In the genomic region with DNA sequence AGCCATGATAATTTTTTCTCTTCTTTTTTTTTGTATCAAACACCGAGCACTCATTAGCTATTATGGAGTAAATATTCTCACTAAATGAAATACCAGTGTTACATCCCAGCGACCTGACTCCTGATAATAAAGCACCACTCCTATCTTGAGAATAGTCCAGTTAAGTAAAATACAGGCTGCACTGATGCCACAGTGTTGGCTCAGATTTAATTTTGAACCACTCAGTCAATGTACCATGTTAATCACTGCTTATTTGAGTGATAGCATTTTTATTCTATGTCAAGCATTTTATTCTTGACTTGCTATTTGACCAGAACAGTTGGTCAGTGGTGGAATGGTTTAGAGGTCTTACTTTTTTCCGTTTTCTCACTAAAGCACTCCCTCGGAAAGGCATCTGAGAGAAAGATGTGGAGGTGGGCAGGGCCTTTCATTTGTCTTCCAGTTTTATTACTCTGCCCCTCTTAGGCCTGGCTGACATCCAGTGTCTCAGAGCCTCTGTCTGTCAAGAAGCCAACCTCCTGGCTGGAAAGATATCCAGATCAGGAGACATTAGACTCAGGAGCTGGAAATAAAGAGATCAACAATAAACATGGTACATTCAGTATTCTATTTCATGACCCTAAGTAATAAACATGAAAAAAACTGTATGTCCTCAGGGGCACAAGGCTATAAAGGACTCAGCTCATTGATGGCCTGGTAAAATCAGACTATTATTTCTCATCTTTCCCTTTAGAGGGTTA, we compare ENCODE assay signal across 24 cellular contexts.
DNase-seq lines count a peak whose midpoint lies in the region; ATAC-seq, FAIRE-seq and TF ChIP-seq lines count a peak whose summit lies in the region.
"Had no signal": no experiment of that assay in that cellular context is flagged by ENCODE, and none has a peak within 500 bp of the region (broad histone marks: within the 10 kb centered on the region; RNA-seq: fewer than 3 reads in every experiment).

No MANE protein-coding gene starts in this region.

- H3K4me2 ChIP-seq in HepG2 (ENCODE audit: low read depth, low read length), result peak overlapping the region; percentile 31; the same call in 1 of the 2 replicates
- H3K4me2 ChIP-seq: KMS-11 had no signal

- no peak overlapping the region for H2AFZ ChIP-seq in HepG2 (ENCODE audit: low read length)

- TF ChIP-seq POLR2A in HepG2 (IDR thresholded peaks at IDR 0.05; ENCODE audit: insufficient read depth in 1 of 2, low read depth in 2 of 2, low read length in 2 of 2) (no peak), right lobe of liver (IDR thresholded peaks at IDR 0.05) (no peak)

- H3K27me3 ChIP-seq in HepG2 (ENCODE audit: control insufficient read depth in 1 of 2, insufficient read depth in 2 of 2, low read length in 2 of 2) (no peaks in the 10 kb centered on the region), right lobe of liver (no peaks in the 10 kb centered on the region), aorta (ENCODE audit: control insufficient read depth in 1 of 2, insufficient read depth in 2 of 2, low read length in 1 of 2) (no peaks in the 10 kb centered on the region)

- TF ChIP-seq EP300 in HepG2 (IDR thresholded peaks at IDR 0.05; ENCODE audit: low read depth in 2 of 2, low read length in 2 of 2), result no peak
- TF ChIP-seq EP300 in HepG2 (CRISPR knock-in tag; IDR thresholded peaks at IDR 0.05; ENCODE audit: borderline replicate concordance), result no peak

- no peak overlapping the region for H3K9ac ChIP-seq in HepG2 (ENCODE audit: insufficient read depth, low read depth, low read length)
- H3K9ac ChIP-seq: KMS-11 had no signal

- TF ChIP-seq CTCF in HepG2 (CRISPR knock-in tag; IDR thresholded peaks at IDR 0.05) (no peak), right lobe of liver (IDR thresholded peaks at IDR 0.05) (no peak)

- no peak for TF ChIP-seq RAD21 in HepG2 (CRISPR knock-in tag; IDR thresholded peaks at IDR 0.05)

- H3K4me1 ChIP-seq in HepG2 (ENCODE audit: insufficient read depth, low read length) (peaks cover 52% of the 10 kb centered on the region), right lobe of liver (peaks cover 0 to 23% (median 6%) of the 10 kb centered on the region in 4 donors), aorta (ENCODE audit: control insufficient read depth in 1 of 2, insufficient read depth in 2 of 2, low read length in 2 of 2) (no peaks in the 10 kb centered on the region)

- no peaks in the 10 kb centered on the region for H3K79me2 ChIP-seq in HepG2 (ENCODE audit: insufficient read depth, low read length)

- H3K9me3 ChIP-seq in HepG2 (ENCODE audit: low read length) (no peaks in the 10 kb centered on the region), right lobe of liver (no peaks in the 10 kb centered on the region), aorta (ENCODE audit: control insufficient read depth, low read length) (no peaks in the 10 kb centered on the region)

- no peak for FAIRE-seq in HepG2 (lab: Jason Lieb, UNC)
- FAIRE-seq: GM12892 had no signal

- H3K27ac ChIP-seq in HepG2 (ENCODE audit: extremely low read length, insufficient read depth, low read length) (peak overlapping the region; percentile 10), right lobe of liver (no peak overlapping the region), aorta (ENCODE audit: low read depth in 1 of 2, low read length in 2 of 2) (no peak overlapping the region)
- H3K27ac ChIP-seq: HL-60, KMS-11 had no signal

- no peak overlapping the region for H3K4me3 ChIP-seq in HepG2 (replicated peaks in 1 of 3; ENCODE audit: insufficient read depth in 1 of 3, low read depth in 2 of 3, low read length in 3 of 3)
- no peak overlapping the region for H3K4me3 ChIP-seq in right lobe of liver
- no peak overlapping the region for H3K4me3 ChIP-seq in aorta (ENCODE audit: low read length in 2 of 2)

- H4K20me1 ChIP-seq in HepG2 (ENCODE audit: insufficient read depth, low read length), result no peaks in the 10 kb centered on the region

- POLR2A ChIA-PET in HepG2 (lab: Yijun Ruan, JAX), result interaction anchor here (0.8 kb wide), 1 partner anchor 11 kb away, joined by 3 read pairs; no protein-coding TSS in a partner anchor

- CTCF ChIA-PET in HepG2 (lab: Yijun Ruan, JAX; ENCODE audit: low intra/inter-chr PET ratio, low total read pairs), result no interaction called here

- intact Hi-C loops in HepG2 (cut with micrococcal nuclease; ENCODE audit: unreplicated experiment) (loop anchor here (1.0 kb wide), 1 partner anchor 10 kb away; no protein-coding TSS in a partner anchor), right lobe of liver (cut with DNase I) (no loop called here), left ventricle myocardium superior (cut with micrococcal nuclease) (no loop called here), aorta (cut with DNase I) (no loop called here)

- BruUV-seq in HepG2 (replicated peaks; lab: Mats Ljungman, UMichigan), result no TSS peak

- in situ Hi-C loops in HepG2 (cut with HindIII; ENCODE audit: extremely low pct_ligation_motif_present, low pct_unique_long_range_greater_than_20kb), result no loop called here

- DNase-seq in HepG2 (ENCODE audit: low spot score) (no peak), right lobe of liver (no peak), NCI-H1092 treated with DMSO at 0.1 percent for 48 hours (lab: John Stamatoyannopoulos, UW) (peak; percentile 76), left ventricle myocardium superior (no peak), aorta (no peak), DMS79 treated with DMSO at 0.1 percent for 48 hours (lab: John Stamatoyannopoulos, UW) (no peak), islet precursor cell (no peak)
- DNase-seq: CD4-positive, CD25-positive, alpha-beta regulatory T cell; COR-L47; DND-41; H7; MV-4-11; NCI-H1436; NCI-H187 treated with DMSO at 0.1 percent for 48 hours; NCI-H2107; NCI-H345; NCI-H524; NCI-H82; OCI-M1; SHP77; SW 1271 had no signal

- H3K36me3 ChIP-seq in HepG2 (replicated peaks in 1 of 2; ENCODE audit: control insufficient read depth in 1 of 2, insufficient read depth in 2 of 2, low read length in 2 of 2), result no peaks in the 10 kb centered on the region
- H3K36me3 ChIP-seq in right lobe of liver, result no peaks in the 10 kb centered on the region
- H3K36me3 ChIP-seq in aorta (ENCODE audit: control insufficient read depth in 1 of 2, insufficient read depth in 2 of 2, low read length in 1 of 2), result no peaks in the 10 kb centered on the region

- ATAC-seq in HepG2 (no peak), right lobe of liver (no peak), left ventricle myocardium superior (peak; percentile 76), aorta (ENCODE audit: low FRiP score) (no peak)

- WGBS in HepG2 (ENCODE audit: low lambda C conversion rate), result 96% methylated on average over 4 of the region's 4 CpGs
- WGBS in right lobe of liver (ENCODE audit: insufficient coverage, low coverage, low lambda C conversion rate, missing lambda C conversion rate), result 77% methylated on average over 4 of the region's 4 CpGs
- WGBS in aorta, 2 donors, result 90 to 93% methylated on average over 4 of the region's 4 CpGs

TF ChIP-seq in HepG2, 621 proteins besides CTCF, POLR2A, EP300 and RAD21 (continues in another document):
- TF ChIP-seq EHMT2 (IDR thresholded peaks at IDR 0.05; ENCODE audit: borderline replicate concordance, low read depth, low read length) (no peak), ZNF782 (CRISPR knock-in tag; IDR thresholded peaks at IDR 0.05; ENCODE audit: borderline replicate concordance) (no peak), DMAP1 (CRISPR knock-in tag; IDR thresholded peaks at IDR 0.05) (no peak), ZBTB1 (CRISPR knock-in tag; IDR thresholded peaks at IDR 0.05; ENCODE audit: borderline replicate concordance) (no peak), RAD51 (IDR thresholded peaks at IDR 0.05; ENCODE audit: borderline replicate concordance) (no peak), ZKSCAN1 (IDR thresholded peaks at IDR 0.05; ENCODE audit: low read length) (no peak), ZNF383 (CRISPR knock-in tag; IDR thresholded peaks at IDR 0.05; ENCODE audit: borderline replicate concordance) (no peak), SP5 (CRISPR knock-in tag; IDR thresholded peaks at IDR 0.05; ENCODE audit: borderline replicate concordance, low read depth) (no peak), SUZ12 (IDR thresholded peaks at IDR 0.05; ENCODE audit: low read depth, low read length) (no peak), BRCA1 (CRISPR knock-in tag; IDR thresholded peaks at IDR 0.05) (no peak), TBX3 (IDR thresholded peaks at IDR 0.05; ENCODE audit: borderline replicate concordance) (no peak), ELF3 (CRISPR knock-in tag; IDR thresholded peaks at IDR 0.05) (no peak)
- TF ChIP-seq, protein P1, sequence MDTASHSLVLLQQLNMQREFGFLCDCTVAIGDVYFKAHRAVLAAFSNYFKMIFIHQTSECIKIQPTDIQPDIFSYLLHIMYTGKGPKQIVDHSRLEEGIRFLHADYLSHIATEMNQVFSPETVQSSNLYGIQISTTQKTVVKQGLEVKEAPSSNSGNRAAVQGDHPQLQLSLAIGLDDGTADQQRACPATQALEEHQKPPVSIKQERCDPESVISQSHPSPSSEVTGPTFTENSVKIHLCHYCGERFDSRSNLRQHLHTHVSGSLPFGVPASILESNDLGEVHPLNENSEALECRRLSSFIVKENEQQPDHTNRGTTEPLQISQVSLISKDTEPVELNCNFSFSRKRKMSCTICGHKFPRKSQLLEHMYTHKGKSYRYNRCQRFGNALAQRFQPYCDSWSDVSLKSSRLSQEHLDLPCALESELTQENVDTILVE (CRISPR knock-in tag; IDR thresholded peaks at IDR 0.05), result no peak
- TF ChIP-seq, protein P2, sequence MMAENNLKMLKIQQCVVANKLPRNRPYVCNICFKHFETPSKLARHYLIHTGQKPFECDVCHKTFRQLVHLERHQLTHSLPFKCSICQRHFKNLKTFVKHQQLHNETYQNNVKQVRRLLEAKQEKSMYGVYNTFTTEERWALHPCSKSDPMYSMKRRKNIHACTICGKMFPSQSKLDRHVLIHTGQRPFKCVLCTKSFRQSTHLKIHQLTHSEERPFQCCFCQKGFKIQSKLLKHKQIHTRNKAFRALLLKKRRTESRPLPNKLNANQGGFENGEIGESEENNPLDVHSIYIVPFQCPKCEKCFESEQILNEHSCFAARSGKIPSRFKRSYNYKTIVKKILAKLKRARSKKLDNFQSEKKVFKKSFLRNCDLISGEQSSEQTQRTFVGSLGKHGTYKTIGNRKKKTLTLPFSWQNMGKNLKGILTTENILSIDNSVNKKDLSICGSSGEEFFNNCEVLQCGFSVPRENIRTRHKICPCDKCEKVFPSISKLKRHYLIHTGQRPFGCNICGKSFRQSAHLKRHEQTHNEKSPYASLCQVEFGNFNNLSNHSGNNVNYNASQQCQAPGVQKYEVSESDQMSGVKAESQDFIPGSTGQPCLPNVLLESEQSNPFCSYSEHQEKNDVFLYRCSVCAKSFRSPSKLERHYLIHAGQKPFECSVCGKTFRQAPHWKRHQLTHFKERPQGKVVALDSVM (CRISPR knock-in tag; IDR thresholded peaks at IDR 0.05), result no peak
- TF ChIP-seq, protein P3, sequence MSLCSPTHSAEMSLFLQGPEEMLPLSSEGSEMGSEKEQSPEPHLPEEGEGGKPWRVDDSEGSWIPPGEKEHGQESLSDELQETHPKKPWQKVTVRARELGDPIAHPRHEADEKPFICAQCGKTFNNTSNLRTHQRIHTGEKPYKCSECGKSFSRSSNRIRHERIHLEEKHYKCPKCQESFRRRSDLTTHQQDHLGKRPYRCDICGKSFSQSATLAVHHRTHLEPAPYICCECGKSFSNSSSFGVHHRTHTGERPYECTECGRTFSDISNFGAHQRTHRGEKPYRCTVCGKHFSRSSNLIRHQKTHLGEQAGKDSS (CRISPR knock-in tag; IDR thresholded peaks at IDR 0.05; ENCODE audit: borderline replicate concordance, low read depth), result no peak
